In the genomic region with DNA sequence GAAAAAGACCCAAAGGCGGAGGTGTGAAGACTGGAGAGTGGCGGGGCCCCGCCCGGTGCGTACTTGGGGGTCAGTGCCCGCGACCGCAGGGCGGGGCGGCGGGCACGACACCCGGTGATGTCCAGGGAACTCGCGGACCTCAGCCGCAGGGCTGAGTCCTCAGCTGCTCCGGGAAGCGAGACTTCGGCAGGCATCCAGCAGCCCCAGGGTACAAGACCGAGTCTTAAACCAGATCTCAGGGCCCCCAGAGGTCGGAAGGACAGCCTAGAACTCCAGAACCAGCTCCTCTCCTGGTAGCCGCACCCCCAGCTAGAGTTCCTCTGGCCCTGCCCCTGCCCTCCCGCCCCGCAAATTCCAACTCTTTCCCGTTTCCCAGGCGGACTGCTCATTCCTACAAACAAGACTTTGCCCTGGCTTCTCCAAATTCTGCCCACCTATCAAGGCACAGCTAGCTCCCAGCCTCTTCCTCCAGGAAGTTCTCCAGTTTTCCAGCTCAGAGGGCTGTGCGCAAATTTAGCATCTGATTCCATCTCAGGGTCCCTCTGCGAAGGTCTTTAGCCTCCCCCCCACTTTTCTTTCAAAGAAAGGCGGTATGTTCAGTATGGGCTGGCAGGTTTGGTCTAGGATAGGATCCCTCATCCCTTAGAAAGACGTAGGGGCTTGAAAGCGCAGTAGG, we compare ENCODE assay signal across 9 cellular contexts. TPM values are rescaled to one million over a fixed set of nuclear protein-coding genes. Genes with fewer than 3 reads are reported as not detected.
A peak's percentile ranks its signal among the peaks of the same experiment; 100 is the strongest.
DNase-seq lines count a peak whose midpoint lies in the region; ATAC-seq, FAIRE-seq and TF ChIP-seq lines count a peak whose summit lies in the region.
"Had no signal": no experiment of that assay in that cellular context is flagged by ENCODE, and none has a peak within 500 bp of the region (broad histone marks: within the 10 kb centered on the region; RNA-seq: fewer than 3 reads in every experiment).

No MANE protein-coding gene starts in this region.

- DNase-seq in CD14-positive monocyte (ENCODE audit: low spot score), result no peak
- peak; percentile 32 for DNase-seq in HuH-7.5 (ENCODE audit: low spot score)
- DNase-seq in right lobe of liver, result peak in 1 of 3 donors; percentile 53
- DNase-seq in tibial nerve (ENCODE audit: low spot score in 2 of 2), result no peak
- no peak for DNase-seq in kidney tubule cell (ENCODE audit: low spot score)
- no peak for DNase-seq in GM12891 (ENCODE audit: insufficient read length, low spot score)
- no peak for DNase-seq in RCC 7860 (ENCODE audit: low spot score)

- TF ChIP-seq CTCF in CD14-positive monocyte (IDR thresholded peaks at IDR 0.05) (no peak), brain (conservative IDR thresholded peaks at IDR 0.05) (no peak), right lobe of liver (IDR thresholded peaks at IDR 0.05) (no peak), tibial nerve (IDR thresholded peaks at IDR 0.05) (no peak)

- no peak for TF ChIP-seq POLR2A in right lobe of liver (IDR thresholded peaks at IDR 0.05)
- TF ChIP-seq POLR2A in tibial nerve (IDR thresholded peaks at IDR 0.05), result no peak
- TF ChIP-seq POLR2A in GM12891 (IDR thresholded peaks at IDR 0.05; ENCODE audit: low read depth, low read length), result no peak

- H3K27me3 Mint-ChIP-seq in CD14-positive monocyte (ENCODE audit: low read depth in 3 of 3), result peaks cover 63 to 92% (median 71%) of the 10 kb centered on the region in 3 donors
- H3K27me3 Mint-ChIP-seq in brain, result peaks cover 75% of the 10 kb centered on the region

- H3K27ac Mint-ChIP-seq in CD14-positive monocyte (peak overlapping the region in 1 of 7 donors; percentile 36), brain (no peak overlapping the region)

- H3K9me3 ChIP-seq in right lobe of liver, result no peaks in the 10 kb centered on the region
- no peaks in the 10 kb centered on the region for H3K9me3 ChIP-seq in tibial nerve

- H3K9me3 Mint-ChIP-seq in CD14-positive monocyte (peaks cover 0 to 20% (median 6%) of the 10 kb centered on the region in 7 donors), brain (peaks cover 0 to 1% (median 0%) of the 10 kb centered on the region in 5 experiments)

- no peaks in the 10 kb centered on the region for H3K36me3 ChIP-seq in right lobe of liver
- H3K36me3 ChIP-seq in tibial nerve, result no peaks in the 10 kb centered on the region

- peak overlapping the region; percentile 46 for H3K4me3 ChIP-seq in right lobe of liver
- peak overlapping the region; percentile 49 to 68 (median 55) for H3K4me3 ChIP-seq in tibial nerve

- peak; percentile 25 to 51 (median 36) for ATAC-seq in right lobe of liver

- H3K4me3 Mint-ChIP-seq in CD14-positive monocyte (peak overlapping the region; percentile 53 to 95), brain (peak overlapping the region; percentile 90 to 92 (median 91))

- H3K36me3 Mint-ChIP-seq in CD14-positive monocyte (peaks cover 3 to 4% of the 10 kb centered on the region in 2 donors), brain (no peaks in the 10 kb centered on the region)

- 4% methylated on average over 13 of the region's 31 CpGs for WGBS in right lobe of liver (ENCODE audit: insufficient coverage, low coverage, low lambda C conversion rate, missing lambda C conversion rate)
- 5 to 6% methylated on average over 30 to 31 of the region's 31 CpGs for WGBS in tibial nerve, 2 donors

- peak overlapping the region; percentile 7 to 50 (median 34) for H3K27ac ChIP-seq in right lobe of liver
- peak overlapping the region in 3 of 4 donors; percentile 55 to 92 (median 84) for H3K27ac ChIP-seq in tibial nerve

- H3K4me1 ChIP-seq in right lobe of liver (peaks cover 0 to 17% (median 2%) of the 10 kb centered on the region in 4 donors), tibial nerve (peaks cover 0 to 27% (median 16%) of the 10 kb centered on the region in 4 donors)

- FAIRE-seq in GM12891 (lab: Jason Lieb, UNC), result no peak
- no peak for FAIRE-seq in RCC 7860 (lab: Jason Lieb, UNC)

- intact Hi-C loops in CD14-positive monocyte (cut with micrococcal nuclease), result loop anchor here in 1 of 2 donors (5.0 kb wide), 2 partner anchors 89 to 284 kb away; no protein-coding TSS in a partner anchor
- intact Hi-C loops in right lobe of liver (cut with DNase I), result loop anchor here (10.0 kb wide), 1 partner anchor 282 kb away; no protein-coding TSS in a partner anchor

- H3K27me3 ChIP-seq in right lobe of liver (no peaks in the 10 kb centered on the region), tibial nerve (peaks cover 0 to 29% of the 10 kb centered on the region in 2 donors)

- peaks cover 16% of the 10 kb centered on the region for H3K4me1 Mint-ChIP-seq in CD14-positive monocyte
- peaks cover 28% of the 10 kb centered on the region for H3K4me1 Mint-ChIP-seq in brain

- TF ChIP-seq EP300 in tibial nerve (IDR thresholded peaks at IDR 0.05), result no peak

TF ChIP-seq in GM12891, 5 proteins besides CTCF, POLR2A, EP300 and RAD21:
- no peak for TF ChIP-seq POU2F2 (IDR thresholded peaks at IDR 0.05; ENCODE audit: low read depth, low read length)
- TF ChIP-seq PAX5 (IDR thresholded peaks at IDR 0.05; ENCODE audit: insufficient read depth, low read length, severe bottlenecking), result no peak
- no peak for TF ChIP-seq TAF1 (IDR thresholded peaks at IDR 0.05; ENCODE audit: low read depth, low read length)
- no peak for TF ChIP-seq POLR2AphosphoS5 (IDR thresholded peaks at IDR 0.05; ENCODE audit: low read depth, low read length)
- TF ChIP-seq SPI1 (IDR thresholded peaks at IDR 0.05; ENCODE audit: low read depth, low read length), result no peak
TF ChIP-seq in GM12891: peak in this region for 0.

RNA-seq across cellular contexts. Expression of a gene that starts 26.0 kb away (rescaled TPM):
- polyA plus RNA-seq in CD14-positive monocyte (not detected), brain (ENCODE audit: insufficient read depth, low read depth, low replicate concordance) (not detected)
- total RNA-seq in right lobe of liver (not detected), tibial nerve (not detected)
- not detected for polyA plus RNA-seq in GM12891 (2012; ENCODE audit: low read depth, missing spikeins)
- total RNA-seq: kidney epithelial cell had no signal

RNA-seq across cellular contexts. Expression of a gene that starts 37.7 kb away (rescaled TPM):
- 1 to 10 TPM; 1.6 to 1.7 TPM for polyA plus RNA-seq in CD14-positive monocyte
- 15.5 TPM for polyA plus RNA-seq in brain (ENCODE audit: insufficient read depth, low read depth, low replicate concordance)
- 10 to 100 TPM in 3 of 6 experiments, 1 to 10 TPM in 3; 5.3 to 12.2 (median 9.4) TPM for total RNA-seq in right lobe of liver
- total RNA-seq in tibial nerve, result 10 to 100 TPM; 13.8 to 32.4 (median 18.7) TPM
- polyA plus RNA-seq in GM12891 (2012; ENCODE audit: low read depth, missing spikeins), result 16.2 TPM

RNA-seq across cellular contexts. Expression of a gene that starts 56.7 kb away (rescaled TPM):
- polyA plus RNA-seq in CD14-positive monocyte (10 to 100 TPM; 33.3 to 49.2 TPM), brain (ENCODE audit: insufficient read depth, low read depth, low replicate concordance) (44.5 TPM)
- total RNA-seq in right lobe of liver (10 to 100 TPM; 17.8 to 26.1 (median 22.5) TPM), tibial nerve (10 to 100 TPM; 14.4 to 31.5 (median 21.5) TPM)
- 9.5 TPM for polyA plus RNA-seq in GM12891 (2012; ENCODE audit: low read depth, missing spikeins)

RNA-seq across cellular contexts. Expression of a gene that starts 57.8 kb away (rescaled TPM):
- polyA plus RNA-seq in CD14-positive monocyte, result 100 to 1,000 TPM; 134 to 151 TPM
- 304 TPM for polyA plus RNA-seq in brain (ENCODE audit: insufficient read depth, low read depth, low replicate concordance)
- 100 to 1,000 TPM in 3 of 6 experiments, 10 to 100 TPM in 3; 83.5 to 131 (median 99.4) TPM for total RNA-seq in right lobe of liver
- 100 to 1,000 TPM; 194 to 245 (median 212) TPM for total RNA-seq in tibial nerve
- 344 TPM for polyA plus RNA-seq in GM12891 (2012; ENCODE audit: low read depth, missing spikeins)
